Comparison of ENCODE assay signal across 20 cellular contexts in the genomic region with DNA sequence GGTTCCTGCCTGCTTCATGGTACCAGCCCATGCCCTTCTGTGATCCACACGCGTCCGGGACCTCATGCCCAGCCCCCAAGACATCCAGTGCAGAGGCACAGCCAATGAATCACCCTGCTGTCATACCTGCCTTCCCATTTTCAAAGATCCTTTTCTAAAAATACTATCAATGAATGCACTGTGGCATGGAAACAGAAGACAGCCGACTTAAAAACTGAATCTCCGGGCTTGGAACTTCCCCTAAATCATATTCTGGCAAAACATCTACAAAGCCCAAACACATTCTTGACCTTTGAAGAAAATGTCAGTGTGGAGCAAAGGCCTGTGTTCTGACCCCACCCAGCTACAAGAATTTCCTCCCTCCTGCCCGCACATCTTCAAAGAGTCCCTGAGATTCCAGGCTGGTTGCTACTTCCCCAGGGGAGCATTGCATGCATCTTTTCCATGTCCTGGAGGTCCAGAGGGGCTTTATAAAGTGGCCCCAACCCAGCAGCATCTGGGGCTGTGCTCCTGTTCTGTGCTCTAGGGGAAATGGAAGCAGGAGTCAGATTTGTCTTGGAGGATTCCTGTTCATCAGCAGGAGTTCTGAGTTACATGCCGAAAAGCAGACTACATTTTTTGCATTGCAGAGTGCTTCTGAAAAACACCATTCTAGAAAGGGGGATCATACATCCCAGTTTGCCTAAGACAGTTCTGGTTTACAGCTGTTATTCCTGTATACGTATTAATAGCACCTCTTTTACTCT.
A peak's percentile ranks its signal among the peaks of the same experiment; 100 is the strongest.
DNase-seq lines count a peak whose midpoint lies in the region; ATAC-seq, FAIRE-seq and TF ChIP-seq lines count a peak whose summit lies in the region.
"Had no signal": no experiment of that assay in that cellular context is flagged by ENCODE, and none has a peak within 500 bp of the region (broad histone marks: within the 10 kb centered on the region; RNA-seq: fewer than 3 reads in every experiment).

No MANE protein-coding gene starts in this region.

- TF ChIP-seq RAD21 in HepG2 (CRISPR knock-in tag; IDR thresholded peaks at IDR 0.05): no peak
- no peak for TF ChIP-seq RAD21 in K562 (CRISPR knock-in tag; conservative IDR thresholded peaks at IDR 0.05 in 1 of 2, IDR thresholded peaks at IDR 0.05 in 1 of 2)
- no peak for TF ChIP-seq RAD21 in liver (IDR thresholded peaks at IDR 0.05)

- intact Hi-C loops in HepG2 (cut with micrococcal nuclease; ENCODE audit: unreplicated experiment) (no loop called here), right lobe of liver (cut with DNase I) (no loop called here), K562 (cut with micrococcal nuclease) (no loop called here)

- POLR2A ChIA-PET in HepG2 (lab: Yijun Ruan, JAX) (no interaction called here), K562 (lab: Yijun Ruan, JAX) (interaction anchor here (0.6 to 0.8 kb wide), 2 partner anchors 10 to 46 kb away, joined by 3 read pairs; no protein-coding TSS in a partner anchor)

- DNase-seq in HepG2 (ENCODE audit: low spot score) (no peak), right lobe of liver (no peak), K562 (ENCODE audit: extremely low read depth in 1 of 4, low spot score in 3 of 4) (no peak), NCI-H2107 treated with DMSO at 0.1 percent for 48 hours (lab: John Stamatoyannopoulos, UW; ENCODE audit: unreplicated experiment) (no peak), T-helper 1 cell (no peak)
- no peak for DNase-seq in activated CD4-positive, alpha-beta T cell treated with anti-CD3 and anti-CD28 coated beads, Interleukin-2, amount 50 U/mL, for 4 hours
- DNase-seq: activated T-cell treated with anti-CD3 and anti-CD28 coated beads, Interleukin-2, amount 50 U/mL, for 24 hours; anterior cingulate cortex; DMS79 treated with DMSO at 0.1 percent for 48 hours; effector CD4-positive, alpha-beta T cell; heart left ventricle; left ventricle myocardium inferior; NCI-H1436; NCI-H526 treated with DMSO at 0.1 percent for 48 hours; ovary; SJCRH30; uterus had no signal

- BruUV-seq in HepG2 (replicated peaks; lab: Mats Ljungman, UMichigan): no TSS peak
- no TSS peak for BruUV-seq in K562 (replicated peaks; lab: Mats Ljungman, UMichigan)

- H3K4me3 ChIP-seq in HepG2 (replicated peaks in 1 of 3; ENCODE audit: insufficient read depth in 1 of 3, low read depth in 2 of 3, low read length in 3 of 3) (no peak overlapping the region), right lobe of liver (no peak overlapping the region), K562 (no peak overlapping the region), liver (ENCODE audit: low read depth in 1 of 3, low read length in 3 of 3) (no peak overlapping the region)
- H3K4me3 ChIP-seq: heart left ventricle, left ventricle myocardium inferior, ovary, SJCRH30, uterus had no signal

- TF ChIP-seq CTCF in HepG2 (CRISPR knock-in tag; IDR thresholded peaks at IDR 0.05): no peak
- TF ChIP-seq CTCF in right lobe of liver (IDR thresholded peaks at IDR 0.05): no peak
- TF ChIP-seq CTCF in K562 (IDR thresholded peaks at IDR 0.05 in 2 of 3, conservative IDR thresholded peaks at IDR 0.05 in 1 of 3; ENCODE audit: insufficient read depth in 2 of 3, low read depth in 1 of 3, low read length in 3 of 3): no peak
- TF ChIP-seq CTCF in liver (IDR thresholded peaks at IDR 0.05; ENCODE audit: low read depth, low read length, missing input control): no peak

- no peak overlapping the region for H3K27ac ChIP-seq in HepG2 (ENCODE audit: extremely low read length, insufficient read depth, low read length)
- H3K27ac ChIP-seq in right lobe of liver: no peak overlapping the region
- no peak overlapping the region for H3K27ac ChIP-seq in K562 (ENCODE audit: extremely low read depth, low read depth, low read length)
- H3K27ac ChIP-seq in liver (ENCODE audit: low read depth in 1 of 2, low read length in 2 of 2): no peak overlapping the region
- H3K27ac ChIP-seq: left ventricle myocardium inferior, ovary, SJCRH30, uterus had no signal

- WGBS in HepG2 (ENCODE audit: low lambda C conversion rate): 14% methylated on average over 4 of the region's 8 CpGs
- 56% methylated on average over 6 of the region's 8 CpGs for WGBS in right lobe of liver (ENCODE audit: insufficient coverage, low coverage, low lambda C conversion rate, missing lambda C conversion rate)
- 25% methylated on average over 7 of the region's 8 CpGs for WGBS in K562 (ENCODE audit: insufficient coverage, low coverage, missing lambda C conversion rate)
- WGBS in liver: 84% methylated on average over 8 of the region's 8 CpGs

- H4K20me1 ChIP-seq in HepG2 (ENCODE audit: insufficient read depth, low read length): no peaks in the 10 kb centered on the region
- no peaks in the 10 kb centered on the region for H4K20me1 ChIP-seq in K562 (replicated peaks; ENCODE audit: control insufficient read depth, insufficient read depth, low read length)

- H3K9me1 ChIP-seq in K562 (ENCODE audit: control insufficient read depth, insufficient read depth, low read length): no peaks in the 10 kb centered on the region

- TF ChIP-seq POLR2A in HepG2 (IDR thresholded peaks at IDR 0.05; ENCODE audit: insufficient read depth in 1 of 2, low read depth in 2 of 2, low read length in 2 of 2) (no peak), right lobe of liver (IDR thresholded peaks at IDR 0.05) (no peak), K562 (conservative IDR thresholded peaks at IDR 0.05) (no peak)

- no peak overlapping the region for H3K4me2 ChIP-seq in HepG2 (ENCODE audit: low read depth, low read length)
- H3K4me2 ChIP-seq in K562 (ENCODE audit: insufficient read depth, low read length): no peak overlapping the region

- TF ChIP-seq EP300 in HepG2 (IDR thresholded peaks at IDR 0.05; ENCODE audit: low read depth in 2 of 2, low read length in 2 of 2) (no peak), HepG2 (CRISPR knock-in tag; IDR thresholded peaks at IDR 0.05; ENCODE audit: borderline replicate concordance) (no peak), K562 (IDR thresholded peaks at IDR 0.05; ENCODE audit: low read length) (no peak)

- no peak for FAIRE-seq in HepG2 (lab: Jason Lieb, UNC)
- FAIRE-seq in K562 (lab: Jason Lieb, UNC): no peak
- FAIRE-seq: H54 had no signal

- H3K9me3 ChIP-seq in HepG2 (ENCODE audit: low read length) (no peaks in the 10 kb centered on the region), right lobe of liver (no peaks in the 10 kb centered on the region), K562 (replicated peaks; ENCODE audit: control insufficient read depth, insufficient read depth, low read depth, low read length) (no peaks in the 10 kb centered on the region), liver (ENCODE audit: control insufficient read depth in 4 of 4, low read length in 3 of 4) (no peaks in the 10 kb centered on the region)
- H3K9me3 ChIP-seq: heart left ventricle, left ventricle myocardium inferior, ovary, SJCRH30, uterus had no signal

- H3K36me3 ChIP-seq in HepG2 (replicated peaks in 1 of 2; ENCODE audit: control insufficient read depth in 1 of 2, insufficient read depth in 2 of 2, low read length in 2 of 2) (no peaks in the 10 kb centered on the region), right lobe of liver (no peaks in the 10 kb centered on the region), K562 (ENCODE audit: control insufficient read depth, insufficient read depth, low read length) (no peaks in the 10 kb centered on the region), liver (ENCODE audit: control insufficient read depth in 4 of 4, insufficient read depth in 3 of 4, low read depth in 1 of 4, low read length in 3 of 4) (no peaks in the 10 kb centered on the region)
- H3K36me3 ChIP-seq: heart left ventricle, left ventricle myocardium inferior, ovary, SJCRH30, uterus had no signal

- H3K79me2 ChIP-seq in HepG2 (ENCODE audit: insufficient read depth, low read length) (no peaks in the 10 kb centered on the region), K562 (ENCODE audit: control insufficient read depth, insufficient read depth, low read length) (no peaks in the 10 kb centered on the region)

- H3K4me1 ChIP-seq in HepG2 (ENCODE audit: insufficient read depth, low read length) (no peaks in the 10 kb centered on the region), right lobe of liver (no peaks in the 10 kb centered on the region), K562 (replicated peaks in 1 of 2; ENCODE audit: control insufficient read depth in 2 of 2, insufficient read depth in 2 of 2, low read length in 2 of 2) (peaks cover 6 to 11% of the 10 kb centered on the region in 2 experiments; a peak in 4 of 5 replicates), liver (ENCODE audit: control insufficient read depth in 4 of 4, insufficient read depth in 4 of 4, low read length in 3 of 4) (peaks cover 0 to 5% (median 0%) of the 10 kb centered on the region in 4 donors)

- ATAC-seq in HepG2: no peak
- no peak for ATAC-seq in right lobe of liver
- ATAC-seq in K562: no peak
- ATAC-seq in GM19395 (IDR thresholded peaks at IDR 0.05; ENCODE audit: unreplicated experiment): no peak

- H3K9ac ChIP-seq in HepG2 (ENCODE audit: insufficient read depth, low read depth, low read length) (no peak overlapping the region), K562 (ENCODE audit: insufficient read depth in 1 of 2, low read depth in 2 of 2, low read length in 2 of 2) (no peak overlapping the region), liver (ENCODE audit: low read depth in 1 of 2, low read length in 2 of 2) (no peak overlapping the region)

- in situ Hi-C loops in HepG2 (cut with HindIII; ENCODE audit: extremely low pct_ligation_motif_present, low pct_unique_long_range_greater_than_20kb): no loop called here
- in situ Hi-C loops in K562 (cut with MboI): no loop called here

- H3K27me3 ChIP-seq in HepG2 (ENCODE audit: control insufficient read depth in 1 of 2, insufficient read depth in 2 of 2, low read length in 2 of 2): peaks cover 5 to 50% of the 10 kb centered on the region in 2 experiments
- H3K27me3 ChIP-seq in right lobe of liver: no peaks in the 10 kb centered on the region
- peaks cover 0 to 7% of the 10 kb centered on the region in 2 experiments; a peak in 2 of 5 replicates for H3K27me3 ChIP-seq in K562 (ENCODE audit: control insufficient read depth in 2 of 2, insufficient read depth in 2 of 2, low read length in 2 of 2)
- no peaks in the 10 kb centered on the region for H3K27me3 ChIP-seq in liver (ENCODE audit: control insufficient read depth in 4 of 4, insufficient read depth in 4 of 4, low read length in 3 of 4)
- H3K27me3 ChIP-seq: heart left ventricle, ovary, SJCRH30, uterus had no signal

- CTCF ChIA-PET in HepG2 (lab: Yijun Ruan, JAX; ENCODE audit: low intra/inter-chr PET ratio, low total read pairs): no interaction called here
- CTCF ChIA-PET in K562 (lab: Yijun Ruan, JAX; ENCODE audit: low intra/inter-chr PET ratio): no interaction called here

- no peak overlapping the region for H2AFZ ChIP-seq in HepG2 (ENCODE audit: low read length)
- no peak overlapping the region for H2AFZ ChIP-seq in K562 (ENCODE audit: low read depth, low read length)

TF ChIP-seq in HepG2, 621 proteins besides CTCF, POLR2A, EP300 and RAD21 (continues in another document):
- 0 out of 2 replicates have a peak, but pooled peaks have one; percentile 18 for TF ChIP-seq ZNF317 (CRISPR knock-in tag; IDR thresholded peaks at IDR 0.05)

TF ChIP-seq in liver, 16 proteins besides CTCF, POLR2A, EP300 and RAD21:
- TF ChIP-seq FOXA1 (IDR thresholded peaks at IDR 0.05) (no peak), NR2F2 (IDR thresholded peaks at IDR 0.05) (peak; percentile 60)
